Comparison of ENCODE assay signal across 13 cellular contexts in genomic region chr7:30519122-30519521, GRCh38.
"Had no signal": no experiment of that assay in that cellular context is flagged by ENCODE, and none has a peak within 500 bp of the region (broad histone marks: within the 10 kb centered on the region; RNA-seq: fewer than 3 reads in every experiment).

No MANE protein-coding gene starts in this region.

- H3K4me1 ChIP-seq: colonic mucosa, gastrocnemius medialis had no signal

- H3K36me3 ChIP-seq: colonic mucosa, gastrocnemius medialis, thoracic aorta had no signal

- H3K9me3 ChIP-seq: colonic mucosa, gastrocnemius medialis, heart right ventricle, thoracic aorta had no signal

- H3K27ac ChIP-seq: colonic mucosa, gastrocnemius medialis, heart right ventricle, thoracic aorta had no signal

- ATAC-seq: activated naive CD8-positive, alpha-beta T cell treated with anti-CD3 and anti-CD28 coated beads, Interleukin-2, amount 50 U/mL, for 24 hours; gastrocnemius medialis; heart right ventricle; left ventricle myocardium superior; stimulated activated naive CD8-positive, alpha-beta T cell treated with anti-CD3 and anti-CD28 coated beads, Interleukin-15, amount 100 ng/mL, for 72 hours had no signal

- H3K27me3 ChIP-seq: colonic mucosa, gastrocnemius medialis, heart right ventricle had no signal

- H3K4me3 ChIP-seq: colonic mucosa, gastrocnemius medialis, heart right ventricle, thoracic aorta had no signal

- DNase-seq: activated CD4-positive, alpha-beta memory T cell treated with anti-CD3 and anti-CD28 coated beads for 36 hours; activated naive CD4-positive, alpha-beta T cell; activated naive CD8-positive, alpha-beta T cell treated with anti-CD3 and anti-CD28 coated beads, Interleukin-2, amount 50 U/mL, for 24 hours; caudate nucleus; colonic mucosa; gastrocnemius medialis; heart right ventricle; islet precursor cell; left ventricle myocardium superior; mesenchymal stem cell; stimulated activated CD4-positive, alpha-beta T cell treated with anti-CD3 and anti-CD28 coated beads, Interleukin-4, amount 100 ng/mL, for 24 hours; stimulated activated naive CD8-positive, alpha-beta T cell treated with anti-CD3 and anti-CD28 coated beads, Interleukin-15, amount 100 ng/mL, for 72 hours had no signal
